Comparison of ENCODE assay signal across 29 cellular contexts in the genomic region with DNA sequence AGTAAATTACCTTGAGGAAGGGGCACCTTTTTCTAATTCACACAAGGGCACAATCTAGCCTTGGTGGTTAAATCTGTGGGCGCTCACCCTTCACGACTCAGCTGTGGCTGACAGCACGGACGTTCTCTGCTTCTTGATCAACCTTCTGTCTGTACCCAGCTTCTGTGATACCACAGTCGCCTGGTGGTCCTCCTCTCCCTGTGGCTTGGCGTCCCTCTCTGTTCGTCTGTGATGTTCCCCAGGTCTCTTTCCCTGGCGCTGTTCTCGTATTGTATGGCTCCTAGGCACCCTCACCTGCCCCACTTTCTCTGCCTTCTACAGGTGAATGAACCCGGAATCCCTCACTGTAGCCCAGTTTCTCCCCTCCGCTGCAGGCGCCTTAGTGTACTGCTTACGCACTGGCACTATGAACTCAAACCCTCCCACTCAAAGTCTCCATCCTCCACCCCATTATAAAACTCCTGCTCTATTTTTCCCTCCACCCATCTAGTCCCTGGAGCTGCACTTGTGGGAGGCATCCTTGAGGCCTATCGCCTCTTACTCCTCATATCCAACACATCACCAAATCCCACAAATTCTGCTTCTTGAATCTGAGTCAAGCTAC.
"Had no signal": no experiment of that assay in that cellular context is flagged by ENCODE, and none has a peak within 500 bp of the region (broad histone marks: within the 10 kb centered on the region; RNA-seq: fewer than 3 reads in every experiment).

No MANE protein-coding gene starts in this region.

- H3K9me3 ChIP-seq: heart right ventricle, lower lobe of right lung, mucosa of descending colon, stomach, thyroid gland had no signal

- H3K36me3 Mint-ChIP-seq: activated CD4-positive, alpha-beta memory T cell treated with anti-CD3 and anti-CD28 coated beads for 36 hours; activated naive CD4-positive, alpha-beta T cell treated with anti-CD3 and anti-CD28 coated beads, Interleukin-2, amount 50 U/mL, for 24 hours; stimulated activated naive B cell treated with anti-CD40 and anti-IgM and Interleukin-4, amounts not matched to agents 10 μg/mL and 1 μg/mL and 100 μg/mL, for 72 hours had no signal

- ATAC-seq: activated naive CD8-positive, alpha-beta T cell treated with anti-CD3 and anti-CD28 coated beads, Interleukin-2, amount 50 U/mL, for 24 hours; lower lobe of right lung; mucosa of descending colon; sciatic nerve; SK-N-SH treated with all-trans-retinoic acid at 6 μM for 48 hours; stimulated activated naive B cell treated with anti-CD40 and anti-IgM and Interleukin-4, amounts not matched to agents 10 μg/mL and 1 μg/mL and 100 μg/mL, for 72 hours; T-helper 17 cell had no signal

- H3K27ac ChIP-seq: heart right ventricle, lower lobe of right lung, stomach, thyroid gland, WERI-Rb-1 had no signal

- H3K4me1 ChIP-seq: lower lobe of right lung, stomach had no signal

- H3K4me3 Mint-ChIP-seq: activated CD4-positive, alpha-beta memory T cell treated with anti-CD3 and anti-CD28 coated beads for 36 hours; activated CD4-positive, alpha-beta T cell treated with anti-CD3 and anti-CD28 coated beads, Interleukin-2, amount 10 ng/mL, durations not matched to agents 24 days and 14 days; activated naive CD4-positive, alpha-beta T cell treated with anti-CD3 and anti-CD28 coated beads, Interleukin-2, amount 50 U/mL, for 24 hours; activated naive CD8-positive, alpha-beta T cell treated with anti-CD3 and anti-CD28 coated beads, Interleukin-2, amount 50 U/mL, for 24 hours; activated T-helper 1 cell treated with anti-CD3 and anti-CD28 coated beads, Interleukin-12 subunit alpha, Interleukin-12 subunit beta, Interleukin-2, Interleukin-4 antibody, amounts not matched to agents 30 ng/mL and 10 ng/mL and 1 ng/mL, durations not matched to agents 14 hours and 24 hours and 36 hours; dendritic cell treated with granulocyte-macrophage colony-stimulating factor and Interleukin-4, amounts not matched to agents 40 ng/mL and 50 ng/mL, for 4 days; stimulated activated naive B cell treated with anti-CD40 and anti-IgM and Interleukin-4, amounts not matched to agents 10 μg/mL and 1 μg/mL and 100 μg/mL, for 72 hours; T-helper 17 cell had no signal

- H3K4me3 ChIP-seq: heart right ventricle, lower lobe of right lung, mucosa of descending colon, smooth muscle cell, stomach, thyroid gland had no signal

- H3K4me2 ChIP-seq: smooth muscle cell had no signal

- H3K4me1 Mint-ChIP-seq: activated CD4-positive, alpha-beta T cell treated with anti-CD3 and anti-CD28 coated beads, Interleukin-2, amount 10 ng/mL, durations not matched to agents 24 days and 14 days; activated naive CD4-positive, alpha-beta T cell treated with anti-CD3 and anti-CD28 coated beads, Interleukin-2, amount 50 U/mL, for 24 hours; activated naive CD8-positive, alpha-beta T cell treated with anti-CD3 and anti-CD28 coated beads, Interleukin-2, amount 50 U/mL, for 24 hours; stimulated activated naive B cell treated with anti-CD40 and anti-IgM and Interleukin-4, amounts not matched to agents 10 μg/mL and 1 μg/mL and 100 μg/mL, for 72 hours; T-helper 17 cell had no signal

- H3K27me3 ChIP-seq: thyroid gland had no signal

- H3K27me3 Mint-ChIP-seq: activated CD4-positive, alpha-beta memory T cell treated with anti-CD3 and anti-CD28 coated beads for 36 hours; activated CD4-positive, alpha-beta T cell treated with anti-CD3 and anti-CD28 coated beads, Interleukin-2, amount 10 ng/mL, durations not matched to agents 24 days and 14 days; activated naive CD8-positive, alpha-beta T cell treated with anti-CD3 and anti-CD28 coated beads, Interleukin-2, amount 50 U/mL, for 24 hours had no signal

- H3K9me3 Mint-ChIP-seq: activated CD4-positive, alpha-beta memory T cell treated with anti-CD3 and anti-CD28 coated beads for 36 hours; activated CD4-positive, alpha-beta T cell treated with anti-CD3 and anti-CD28 coated beads, Interleukin-2, amount 10 ng/mL, durations not matched to agents 24 days and 14 days; activated naive CD4-positive, alpha-beta T cell treated with anti-CD3 and anti-CD28 coated beads, Interleukin-2, amount 50 U/mL, for 24 hours; activated naive CD8-positive, alpha-beta T cell treated with anti-CD3 and anti-CD28 coated beads, Interleukin-2, amount 50 U/mL, for 24 hours; activated T-helper 1 cell treated with anti-CD3 and anti-CD28 coated beads, Interleukin-12 subunit alpha, Interleukin-12 subunit beta, Interleukin-2, Interleukin-4 antibody, amounts not matched to agents 30 ng/mL and 10 ng/mL and 1 ng/mL, durations not matched to agents 14 hours and 24 hours and 36 hours; dendritic cell treated with granulocyte-macrophage colony-stimulating factor and Interleukin-4, amounts not matched to agents 40 ng/mL and 50 ng/mL, for 4 days had no signal

- H3K27ac Mint-ChIP-seq: activated CD4-positive, alpha-beta memory T cell treated with anti-CD3 and anti-CD28 coated beads for 36 hours; activated CD4-positive, alpha-beta T cell treated with anti-CD3 and anti-CD28 coated beads, Interleukin-2, amount 10 ng/mL, durations not matched to agents 24 days and 14 days; activated naive CD4-positive, alpha-beta T cell treated with anti-CD3 and anti-CD28 coated beads, Interleukin-2, amount 50 U/mL, for 24 hours; activated naive CD8-positive, alpha-beta T cell treated with anti-CD3 and anti-CD28 coated beads, Interleukin-2, amount 50 U/mL, for 24 hours; activated T-helper 1 cell treated with anti-CD3 and anti-CD28 coated beads, Interleukin-12 subunit alpha, Interleukin-12 subunit beta, Interleukin-2, Interleukin-4 antibody, amounts not matched to agents 30 ng/mL and 10 ng/mL and 1 ng/mL, durations not matched to agents 14 hours and 24 hours and 36 hours; dendritic cell treated with granulocyte-macrophage colony-stimulating factor and Interleukin-4, amounts not matched to agents 40 ng/mL and 50 ng/mL, for 4 days; stimulated activated naive B cell treated with anti-CD40 and anti-IgM and Interleukin-4, amounts not matched to agents 10 μg/mL and 1 μg/mL and 100 μg/mL, for 72 hours; T-helper 17 cell had no signal

- H3K36me3 ChIP-seq: thyroid gland, WERI-Rb-1 had no signal

- DNase-seq: activated CD4-positive, alpha-beta memory T cell treated with anti-CD3 and anti-CD28 coated beads for 36 hours; activated CD4-positive, alpha-beta T cell treated with anti-CD3 and anti-CD28 coated beads, Interleukin-2, amount 10 ng/mL, durations not matched to agents 24 days and 14 days; activated CD4-positive, CD25-positive, alpha-beta regulatory T cell treated with anti-CD3 and anti-CD28 coated beads, Interleukin-2, amount 50 U/mL, for 72 hours; activated CD8-positive, alpha-beta memory T cell treated with anti-CD3 and anti-CD28 coated beads, Interleukin-2, amount 50 U/mL, for 4 hours; activated gamma-delta T cell treated with Interleukin-2 at 50 U/mL for 16 hours; activated naive CD8-positive, alpha-beta T cell treated with anti-CD3 and anti-CD28 coated beads, Interleukin-2, amount 50 U/mL, for 24 hours; activated T-cell treated with anti-CD3 and anti-CD28 coated beads, Interleukin-2, amount 50 U/mL, for 1 hour; amygdala; central memory CD4-positive, alpha-beta T cell; erythroblast; heart right ventricle; kidney glomerular epithelial cell; lower lobe of right lung; mesenchymal stem cell; mucosa of descending colon; stimulated activated CD4-positive, alpha-beta T cell treated with anti-CD3 and anti-CD28 coated beads, Interleukin-15, amount 100 ng/mL, for 24 hours; stimulated activated CD4-positive, alpha-beta T cell treated with anti-CD3 and anti-CD28 coated beads, Interleukin-2, amount 100 ng/mL, for 24 hours; stimulated activated naive B cell treated with anti-CD40 and anti-IgM and Interleukin-4, amounts not matched to agents 10 μg/mL and 1 μg/mL and 100 μg/mL, for 72 hours; stomach; T-helper 17 cell; T1000; thyroid gland; WERI-Rb-1 had no signal
